Comparison of ENCODE assay signal across 23 cellular contexts in the genomic region with DNA sequence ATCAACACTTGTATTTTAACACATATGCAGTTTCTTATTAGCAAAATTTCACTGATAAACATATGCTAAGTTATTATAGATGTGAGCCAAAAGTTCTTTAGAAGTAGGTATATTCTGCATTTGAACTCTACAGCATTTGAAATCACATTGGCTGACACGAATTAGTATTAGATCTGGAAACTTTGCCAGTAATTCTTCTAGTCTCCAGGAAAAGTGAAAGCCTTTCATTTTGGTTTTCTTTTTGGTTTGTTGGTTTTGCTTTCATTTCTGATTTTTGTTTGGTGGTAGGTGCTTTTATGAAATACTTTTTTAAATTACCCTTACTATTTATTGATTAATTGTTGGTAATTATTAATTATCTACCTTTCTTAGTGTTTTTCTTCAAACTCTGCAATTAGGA.
DNase-seq lines count a peak whose midpoint lies in the region; ATAC-seq, FAIRE-seq and TF ChIP-seq lines count a peak whose summit lies in the region.
"Had no signal": no experiment of that assay in that cellular context is flagged by ENCODE, and none has a peak within 500 bp of the region (broad histone marks: within the 10 kb centered on the region; RNA-seq: fewer than 3 reads in every experiment).

No MANE protein-coding gene starts in this region.

- H3K27me3 ChIP-seq in A673 (replicated peaks; ENCODE audit: insufficient read depth, low read depth, low read length, poor library complexity): no peaks in the 10 kb centered on the region
- H3K27me3 ChIP-seq: brain microvascular endothelial cell, colonic mucosa, esophagus muscularis mucosa, sigmoid colon had no signal

- peak; percentile 32 for FAIRE-seq in A549 (lab: Jason Lieb, UNC)
- peak; percentile 67 for FAIRE-seq in GM18507 (lab: Jason Lieb, UNC)

- ATAC-seq in A549 (no peak), HG03378 (IDR thresholded peaks at IDR 0.05; ENCODE audit: unreplicated experiment) (peak; percentile 68), GM18502 (IDR thresholded peaks at IDR 0.05; ENCODE audit: poor library complexity, unreplicated experiment) (no peak)
- ATAC-seq: activated naive CD4-positive, alpha-beta T cell treated with anti-CD3 and anti-CD28 coated beads, Interleukin-2, amount 50 U/mL, for 72 hours; activated T-helper 17 cell treated with anti-CD3 and anti-CD28 coated beads, Interleukin-2, amount 50 U/mL, for 72 hours; GM23338 had no signal

- no peaks in the 10 kb centered on the region for H3K4me1 ChIP-seq in A549
- peaks cover 8% of the 10 kb centered on the region for H3K4me1 ChIP-seq in A673 (ENCODE audit: insufficient read depth, low read length, poor library complexity, severe bottlenecking)
- H3K4me1 ChIP-seq: colonic mucosa had no signal

- H3K9me3 ChIP-seq in A549 (no peaks in the 10 kb centered on the region), A673 (ENCODE audit: low read depth, low read length, poor library complexity, severe bottlenecking) (no peaks in the 10 kb centered on the region)
- H3K9me3 ChIP-seq: colonic mucosa, esophagus muscularis mucosa, sigmoid colon had no signal

- no peak overlapping the region for H3K27ac ChIP-seq in A549
- no peak overlapping the region for H3K27ac ChIP-seq in A673 (ENCODE audit: low read depth, low read length, poor library complexity, severe bottlenecking)
- H3K27ac ChIP-seq: brain microvascular endothelial cell, colonic mucosa, esophagus muscularis mucosa, sigmoid colon, VCaP had no signal

- DNase-seq in A549 (ENCODE audit: low read depth in 1 of 2, low spot score in 1 of 2) (no peak), GM18507 (ENCODE audit: extremely low spot score, insufficient read length, low read depth) (no peak), fibroblast of peridontal ligament (ENCODE audit: extremely low read depth) (peak; percentile 40), HUDEP-2 (lab: John Stamatoyannopoulos, UW; ENCODE audit: unreplicated experiment in 76 of 76) (no peak), A673 (ENCODE audit: low spot score) (no peak), foreskin fibroblast (no peak)
- DNase-seq: activated CD4-positive, alpha-beta T cell treated with anti-CD3 and anti-CD28 coated beads, Interleukin-2, amount 10 ng/mL, durations not matched to agents 24 days and 14 days; activated CD8-positive, alpha-beta memory T cell treated with anti-CD3 and anti-CD28 coated beads, Interleukin-2, amount 50 U/mL, for 4 hours; brain microvascular endothelial cell; colonic mucosa; glutamatergic neuron; NCI-H2171; NCI-H526; RPMI8226; sigmoid colon; stimulated activated CD8-positive, alpha-beta memory T cell treated with anti-CD3 and anti-CD28 coated beads, Interleukin-4, amount 100 ng/mL, for 48 hours had no signal

- CTCF ChIA-PET in A549 (lab: Yijun Ruan, JAX) (no interaction called here), A673 (lab: Charles Lee) (no interaction called here)

- intact Hi-C loops in A673 (cut with micrococcal nuclease; ENCODE audit: unreplicated experiment): no loop called here

- POLR2A ChIA-PET in A549 (lab: Yijun Ruan, JAX) (no interaction called here), A673 (lab: Charles Lee; ENCODE audit: low non-redundant PET) (no interaction called here)

- BruUV-seq in A673 (replicated peaks; lab: Mats Ljungman, UMichigan): no TSS peak

- no peaks in the 10 kb centered on the region for H3K36me3 ChIP-seq in A673 (ENCODE audit: insufficient read depth, low read length, poor library complexity, severe bottlenecking)
- H3K36me3 ChIP-seq: brain microvascular endothelial cell, colonic mucosa, esophagus muscularis mucosa, sigmoid colon had no signal

- no peak for TF ChIP-seq RAD21 in A549 (conservative IDR thresholded peaks at IDR 0.05 in 1 of 2, IDR thresholded peaks at IDR 0.05 in 1 of 2)

- TF ChIP-seq EP300 in A549 (IDR thresholded peaks at IDR 0.05): no peak

- TF ChIP-seq POLR2A in A549 (IDR thresholded peaks at IDR 0.05; ENCODE audit: low read length): no peak

- TF ChIP-seq CTCF in A549 (IDR thresholded peaks at IDR 0.05) (no peak), A673 (conservative IDR thresholded peaks at IDR 0.05; ENCODE audit: low read depth, low read length) (no peak), foreskin fibroblast (IDR thresholded peaks at IDR 0.05; ENCODE audit: low read depth, low read length) (no peak)

- no peak overlapping the region for H3K4me3 ChIP-seq in A549
- no peak overlapping the region for H3K4me3 ChIP-seq in A673 (ENCODE audit: low read depth, low read length, poor library complexity, severe bottlenecking)
- no peak overlapping the region for H3K4me3 ChIP-seq in foreskin fibroblast (ENCODE audit: low read depth in 1 of 2, low read length in 2 of 2)
- H3K4me3 ChIP-seq: colonic mucosa, esophagus muscularis mucosa, GM23338, sigmoid colon had no signal

- whole genome bisulfite sequencing in A549 (ENCODE audit: missing lambda C conversion rate): 60% methylated on average over 1 of the region's 1 CpG

- H3K4me2 ChIP-seq in A549: no peak overlapping the region
- H3K4me2 ChIP-seq: GM23338 had no signal

TF ChIP-seq in A549, 52 proteins besides CTCF, POLR2A, EP300 and RAD21 (continues in another document):
- TF ChIP-seq, protein P1, sequence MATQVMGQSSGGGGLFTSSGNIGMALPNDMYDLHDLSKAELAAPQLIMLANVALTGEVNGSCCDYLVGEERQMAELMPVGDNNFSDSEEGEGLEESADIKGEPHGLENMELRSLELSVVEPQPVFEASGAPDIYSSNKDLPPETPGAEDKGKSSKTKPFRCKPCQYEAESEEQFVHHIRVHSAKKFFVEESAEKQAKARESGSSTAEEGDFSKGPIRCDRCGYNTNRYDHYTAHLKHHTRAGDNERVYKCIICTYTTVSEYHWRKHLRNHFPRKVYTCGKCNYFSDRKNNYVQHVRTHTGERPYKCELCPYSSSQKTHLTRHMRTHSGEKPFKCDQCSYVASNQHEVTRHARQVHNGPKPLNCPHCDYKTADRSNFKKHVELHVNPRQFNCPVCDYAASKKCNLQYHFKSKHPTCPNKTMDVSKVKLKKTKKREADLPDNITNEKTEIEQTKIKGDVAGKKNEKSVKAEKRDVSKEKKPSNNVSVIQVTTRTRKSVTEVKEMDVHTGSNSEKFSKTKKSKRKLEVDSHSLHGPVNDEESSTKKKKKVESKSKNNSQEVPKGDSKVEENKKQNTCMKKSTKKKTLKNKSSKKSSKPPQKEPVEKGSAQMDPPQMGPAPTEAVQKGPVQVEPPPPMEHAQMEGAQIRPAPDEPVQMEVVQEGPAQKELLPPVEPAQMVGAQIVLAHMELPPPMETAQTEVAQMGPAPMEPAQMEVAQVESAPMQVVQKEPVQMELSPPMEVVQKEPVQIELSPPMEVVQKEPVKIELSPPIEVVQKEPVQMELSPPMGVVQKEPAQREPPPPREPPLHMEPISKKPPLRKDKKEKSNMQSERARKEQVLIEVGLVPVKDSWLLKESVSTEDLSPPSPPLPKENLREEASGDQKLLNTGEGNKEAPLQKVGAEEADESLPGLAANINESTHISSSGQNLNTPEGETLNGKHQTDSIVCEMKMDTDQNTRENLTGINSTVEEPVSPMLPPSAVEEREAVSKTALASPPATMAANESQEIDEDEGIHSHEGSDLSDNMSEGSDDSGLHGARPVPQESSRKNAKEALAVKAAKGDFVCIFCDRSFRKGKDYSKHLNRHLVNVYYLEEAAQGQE (IDR thresholded peaks at IDR 0.05): no peak
- TF ChIP-seq EHMT2 (IDR thresholded peaks at IDR 0.05; ENCODE audit: low read depth) (no peak), POLR2AphosphoS2 (conservative IDR thresholded peaks at IDR 0.05; ENCODE audit: low read length) (no peak), ZSCAN20 (CRISPR knock-in tag; IDR thresholded peaks at IDR 0.05) (no peak), TP53 (CRISPR knock-in tag; IDR thresholded peaks at IDR 0.05) (no peak), RFX5 (IDR thresholded peaks at IDR 0.05) (no peak), USF2 (IDR thresholded peaks at IDR 0.05) (no peak), ELK1 (IDR thresholded peaks at IDR 0.05; ENCODE audit: low read depth, low read length) (no peak), FOSL2 (IDR thresholded peaks at IDR 0.05) (no peak), FOSL2 (CRISPR knock-in tag; IDR thresholded peaks at IDR 0.05) (no peak), ATOH8 (CRISPR knock-in tag; IDR thresholded peaks at IDR 0.05; ENCODE audit: low read depth) (no peak), CBX2 (IDR thresholded peaks at IDR 0.05; ENCODE audit: borderline replicate concordance, low read depth) (no peak), MAZ (IDR thresholded peaks at IDR 0.05; ENCODE audit: borderline replicate concordance, low read depth, low read length) (no peak)
- TF ChIP-seq, protein P2, sequence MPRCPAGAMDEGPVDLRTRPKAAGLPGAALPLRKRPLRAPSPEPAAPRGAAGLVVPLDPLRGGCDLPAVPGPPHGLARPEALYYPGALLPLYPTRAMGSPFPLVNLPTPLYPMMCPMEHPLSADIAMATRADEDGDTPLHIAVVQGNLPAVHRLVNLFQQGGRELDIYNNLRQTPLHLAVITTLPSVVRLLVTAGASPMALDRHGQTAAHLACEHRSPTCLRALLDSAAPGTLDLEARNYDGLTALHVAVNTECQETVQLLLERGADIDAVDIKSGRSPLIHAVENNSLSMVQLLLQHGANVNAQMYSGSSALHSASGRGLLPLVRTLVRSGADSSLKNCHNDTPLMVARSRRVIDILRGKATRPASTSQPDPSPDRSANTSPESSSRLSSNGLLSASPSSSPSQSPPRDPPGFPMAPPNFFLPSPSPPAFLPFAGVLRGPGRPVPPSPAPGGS (IDR thresholded peaks at IDR 0.05): no peak
